Comparison of ENCODE assay signal across 8 cellular contexts in the genomic region with DNA sequence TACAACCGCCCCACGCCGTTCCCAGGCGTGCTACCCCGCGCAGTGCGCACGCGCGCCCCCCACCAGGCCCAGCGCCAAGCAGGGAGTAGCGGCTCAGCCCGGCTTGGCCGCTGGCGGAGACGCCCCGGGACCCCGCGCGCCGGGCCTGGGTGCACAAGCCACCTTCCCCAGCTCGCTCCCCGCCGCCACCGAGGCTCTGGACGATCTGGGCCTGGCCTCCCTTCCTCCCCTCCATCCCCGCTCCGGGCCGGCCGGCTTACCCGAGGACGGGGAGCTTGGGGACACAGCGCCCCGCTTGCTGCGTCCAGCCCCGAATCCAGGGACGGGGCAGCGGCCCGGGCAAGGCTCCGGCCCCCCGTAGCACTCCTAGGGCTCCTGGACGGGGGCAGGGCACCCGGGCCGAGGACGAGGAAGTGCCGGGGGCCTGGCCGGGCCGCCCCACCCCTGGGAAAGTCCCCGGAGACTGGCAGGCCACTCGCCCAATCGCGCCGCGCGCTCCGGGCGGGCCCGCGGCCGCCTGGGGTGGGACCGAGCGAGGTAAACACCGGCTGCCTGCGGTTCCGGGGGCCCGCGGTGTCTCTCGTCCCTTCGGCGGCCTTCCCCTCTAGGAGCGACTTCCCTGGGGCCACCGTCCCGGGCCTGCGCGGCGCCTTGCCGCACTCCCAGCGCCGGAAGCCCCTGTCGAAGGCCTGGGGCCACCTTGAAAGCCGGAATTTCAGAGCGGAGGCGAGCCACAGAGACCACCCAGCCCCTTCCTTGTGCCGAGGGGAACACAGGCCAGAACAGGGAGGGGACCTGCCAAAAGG. TPM values are rescaled to one million over a fixed set of nuclear protein-coding genes. Genes with fewer than 3 reads are reported as not detected.
DNase-seq lines count a peak whose midpoint lies in the region; FAIRE-seq and TF ChIP-seq lines count a peak whose summit lies in the region.

Gene TNIP1 (minus strand): TSS at position 415 of the 806 bp plus-strand sequence. CDS start 15,939 bp downstream, outside the sequence.

- H3K9me2 ChIP-seq in Loucy (replicated peaks; ENCODE audit: low read depth, low read length), result no peaks in the 10 kb centered on the region

- FAIRE-seq in frontal cortex (lab: Jason Lieb, UNC), result no peak

- H3K27me3 ChIP-seq in H7 (ENCODE audit: control insufficient read depth, insufficient read depth, low read length) (no peaks in the 10 kb centered on the region), Loucy (ENCODE audit: insufficient read depth, low read length, poor library complexity, severe bottlenecking) (no peaks in the 10 kb centered on the region), neutrophil (no peaks in the 10 kb centered on the region)

- DNase-seq in GF-D8 (lab: John Stamatoyannopoulos, UW) (peak; percentile 81), H7 (peak; percentile 97), SK-N-DZ (ENCODE audit: low spot score) (peak; percentile 88), frontal cortex (ENCODE audit: low spot score in 2 of 2) (peak; percentile 95 to 96), substantia nigra (lab: John Stamatoyannopoulos, UW) (peak; percentile 41 to 94 (median 86))
- peak; percentile 94 for DNase-seq in activated naive CD4-positive, alpha-beta T cell treated with Interleukin-2 at 50 U/mL for 16 hours

- H4K20me1 ChIP-seq in Loucy (ENCODE audit: insufficient read depth, low read length, poor library complexity, severe bottlenecking), result peaks cover 44% of the 10 kb centered on the region

- H3K4me2 ChIP-seq in Loucy (ENCODE audit: low read depth, low read length, poor library complexity, severe bottlenecking), result peak within 1 kb of the TSS; percentile 92

- TF ChIP-seq CTCF in Loucy (conservative IDR thresholded peaks at IDR 0.05; ENCODE audit: low read length) (no peak), neutrophil (IDR thresholded peaks at IDR 0.05) (peak; percentile 36)

- peak within 1 kb of the TSS; percentile 92 for H3K4me3 ChIP-seq in H7 (ENCODE audit: insufficient read depth, low read depth, low read length)
- peak within 1 kb of the TSS; percentile 89 for H3K4me3 ChIP-seq in Loucy (ENCODE audit: low read length, poor library complexity, severe bottlenecking)
- H3K4me3 ChIP-seq in neutrophil (ENCODE audit: low read depth in 1 of 2, low read length in 1 of 2), result peak within 1 kb of the TSS; percentile 96 to 97

- H3F3A ChIP-seq in Loucy (ENCODE audit: low read depth), result 0 out of 2 replicates have a peak, but pooled peaks cover 3% of the 10 kb centered on the region

- H3K27ac ChIP-seq in neutrophil (peak within 1 kb of the TSS; percentile 100), substantia nigra (ENCODE audit: low read depth, low read length, poor library complexity, severe bottlenecking) (peak within 1 kb of the TSS; percentile 89)

- H3K4me1 ChIP-seq in Loucy (ENCODE audit: insufficient read depth, low read length, poor library complexity, severe bottlenecking), result peaks cover 65% of the 10 kb centered on the region
- H3K4me1 ChIP-seq in neutrophil (ENCODE audit: control insufficient read depth in 1 of 2, insufficient read depth in 1 of 2, low read depth in 1 of 2, low read length in 1 of 2), result peaks cover 75 to 76% of the 10 kb centered on the region in 2 experiments

- H2AFZ ChIP-seq in Loucy (ENCODE audit: low read length), result peak within 1 kb of the TSS; percentile 92

- H3K9ac ChIP-seq in Loucy (ENCODE audit: low read depth, low read length, poor library complexity, severe bottlenecking), result peak within 1 kb of the TSS; percentile 91

- H3K9me3 ChIP-seq in Loucy (ENCODE audit: insufficient read depth, low read depth, low read length), result no peaks in the 10 kb centered on the region
- no peaks in the 10 kb centered on the region for H3K9me3 ChIP-seq in neutrophil

- peaks cover 67% of the 10 kb centered on the region for H3K79me2 ChIP-seq in Loucy (ENCODE audit: insufficient read depth, low read length)

- H3K36me3 ChIP-seq in H7 (replicated peaks; ENCODE audit: control insufficient read depth, insufficient read depth, low read length) (no peaks in the 10 kb centered on the region; the same call in 1 of the 2 replicates), Loucy (ENCODE audit: insufficient read depth, low read length) (no peaks in the 10 kb centered on the region), neutrophil (peaks cover 22% of the 10 kb centered on the region)

RNA-seq across cellular contexts. Expression of gene TNIP1, which starts in this region (rescaled TPM):
- 27.3 and 38.6 TPM in 2 replicates for total RNA-seq in H7 (2014; rRNA removed; shearing (Covaris generic))
- 28.2 and 39.3 TPM in 2 replicates for polyA plus RNA-seq in SK-N-DZ (2014; cell fraction: cytosol; rRNA removed)
- polyA plus RNA-seq in SK-N-DZ (2014; cell fraction: nucleus; rRNA removed), result 16.4 and 27.8 TPM in 2 replicates
- 15.1 TPM for total RNA-seq in frontal cortex

Comparison
In these comparisons a context has a peak if more than half of its experiments do, and no peak if none do; other contexts are left out.
1. Peak in every context shown above with its lines: DNase-seq, H3K4me3 ChIP-seq and H3K27ac ChIP-seq.